ENCODE assay signal across 9 cellular contexts in genomic region chr22:30309981-30310672, GRCh38. TPM values are rescaled to one million over a fixed set of nuclear protein-coding genes. Genes with fewer than 3 reads are reported as not detected.
DNase-seq lines count a peak whose midpoint lies in the region; ATAC-seq and TF ChIP-seq lines count a peak whose summit lies in the region.
"Had no signal": no experiment of that assay in that cellular context is flagged by ENCODE, and none has a peak within 500 bp of the region (broad histone marks: within the 10 kb centered on the region; RNA-seq: fewer than 3 reads in every experiment).

No MANE protein-coding gene starts in this region.

- no peaks in the 10 kb centered on the region for H3K27me3 ChIP-seq in body of pancreas
- H3K27me3 ChIP-seq in muscle layer of duodenum (ENCODE audit: low read depth, low read length) = no peaks in the 10 kb centered on the region
- no peaks in the 10 kb centered on the region for H3K27me3 ChIP-seq in GM23338 (ENCODE audit: insufficient read depth)

- no peak overlapping the region for H3K4me2 ChIP-seq in GM23338

- no peak overlapping the region for H3K4me3 Mint-ChIP-seq in GM23338

- peak; percentile 88 for DNase-seq in Jurkat, Clone E6-1 (ENCODE audit: low read depth, low spot score)
- DNase-seq in body of pancreas = peak; percentile 66 to 87 (median 82)
- DNase-seq in NCI-H2227 (lab: John Stamatoyannopoulos, UW; ENCODE audit: unreplicated experiment) = no peak
- no peak for DNase-seq in GM23338 (ENCODE audit: low spot score)
- no peak for DNase-seq in posterior cingulate gyrus

- H2AFZ ChIP-seq in GM23338 = no peak overlapping the region

- peaks cover 3% of the 10 kb centered on the region for H4K20me1 ChIP-seq in GM23338 (replicated peaks; ENCODE audit: insufficient read depth)

- ATAC-seq in body of pancreas = peak; percentile 81
- ATAC-seq in GM23338 = no peak
- no peak for ATAC-seq in HG02981 (IDR thresholded peaks at IDR 0.05; ENCODE audit: unreplicated experiment)

- TF ChIP-seq CTCF in GM12873 (IDR thresholded peaks at IDR 0.05; ENCODE audit: insufficient read depth, low read depth, low read length, missing control alignments) = peak; percentile 10
- TF ChIP-seq CTCF in body of pancreas (IDR thresholded peaks at IDR 0.05) = no peak
- no peak for TF ChIP-seq CTCF in GM23338 (conservative IDR thresholded peaks at IDR 0.05; ENCODE audit: low read depth in 2 of 2)

- H3F3A ChIP-seq in GM23338 (replicated peaks; ENCODE audit: low read depth) = no peaks in the 10 kb centered on the region

- no peaks in the 10 kb centered on the region for H3K9me2 ChIP-seq in GM23338 (ENCODE audit: insufficient read depth)

- H3K4me1 ChIP-seq in body of pancreas (peaks cover 79% of the 10 kb centered on the region), muscle layer of duodenum (ENCODE audit: control insufficient read depth in 1 of 2, insufficient read depth in 2 of 2, low read length in 2 of 2) (peaks cover 47 to 79% of the 10 kb centered on the region in 2 donors), GM23338 (ENCODE audit: insufficient read depth) (peaks cover 4% of the 10 kb centered on the region; the same call in 1 of the 2 replicates)

- no peaks in the 10 kb centered on the region for H3K9me3 ChIP-seq in body of pancreas
- H3K9me3 ChIP-seq in muscle layer of duodenum (ENCODE audit: control insufficient read depth in 1 of 2, low read length in 2 of 2) = no peaks in the 10 kb centered on the region

- no peaks in the 10 kb centered on the region for H3K79me2 ChIP-seq in GM23338 (replicated peaks; ENCODE audit: insufficient read depth)

- H3K27me3 Mint-ChIP-seq in GM23338 (ENCODE audit: insufficient read depth, low read depth, poor library complexity) = peaks cover 3% of the 10 kb centered on the region

- H3K27ac ChIP-seq in body of pancreas (peak overlapping the region; percentile 83 to 96 (median 88)), muscle layer of duodenum (ENCODE audit: low read length) (peak overlapping the region; percentile 53), GM23338 (ENCODE audit: low read depth) (no peak overlapping the region)

- peak in 2 of 3 donors; percentile 43 to 66 for TF ChIP-seq POLR2A in body of pancreas (IDR thresholded peaks at IDR 0.05)

- peaks cover 11% of the 10 kb centered on the region for H3K4me1 Mint-ChIP-seq in GM23338

- no peaks in the 10 kb centered on the region for H3K9me3 Mint-ChIP-seq in GM23338

- peak overlapping the region; percentile 15; the same call in 1 of the 2 replicates for H3K4me3 ChIP-seq in Jurkat, Clone E6-1 (ENCODE audit: low read length)
- no peak overlapping the region for H3K4me3 ChIP-seq in body of pancreas
- no peak overlapping the region for H3K4me3 ChIP-seq in muscle layer of duodenum (ENCODE audit: low read depth in 1 of 2, low read length in 2 of 2)
- no peak overlapping the region for H3K4me3 ChIP-seq in GM23338

- intact Hi-C loops in body of pancreas (cut with DNase I) (no loop called here), posterior cingulate gyrus (cut with DNase I) (no loop called here)

- 30 to 35% methylated on average over 6 of the region's 6 CpGs for WGBS in body of pancreas, 2 donors

- H3K36me3 ChIP-seq in body of pancreas (replicated peaks in 1 of 2; ENCODE audit: insufficient read depth in 1 of 2, low read depth in 2 of 2) = no peaks in the 10 kb centered on the region
- peaks cover 0 to 4% of the 10 kb centered on the region in 2 donors for H3K36me3 ChIP-seq in muscle layer of duodenum (ENCODE audit: control insufficient read depth in 1 of 2, insufficient read depth in 2 of 2, low read length in 2 of 2)
- no peaks in the 10 kb centered on the region for H3K36me3 ChIP-seq in GM23338 (ENCODE audit: insufficient read depth)

- no peak overlapping the region for H3K27ac Mint-ChIP-seq in GM23338

- no peaks in the 10 kb centered on the region for H3K36me3 Mint-ChIP-seq in GM23338 (ENCODE audit: low read depth)

TF ChIP-seq in GM23338, 12 proteins besides CTCF, POLR2A, EP300 and RAD21 (continues in another document):
- TF ChIP-seq POLR2AphosphoS5 (IDR thresholded peaks at IDR 0.05; ENCODE audit: low read depth) (no peak), REST (IDR thresholded peaks at IDR 0.05; ENCODE audit: unreplicated experiment) (no peak), ETS1 (IDR thresholded peaks at IDR 0.05) (no peak), EZH2 (IDR thresholded peaks at IDR 0.05; ENCODE audit: low read depth, unreplicated experiment) (no peak), ZNF114 (CRISPR knock-in tag; IDR thresholded peaks at IDR 0.05) (no peak), STAT1 (IDR thresholded peaks at IDR 0.05; ENCODE audit: unreplicated experiment) (no peak), CREB1 (CRISPR knock-in tag; IDR thresholded peaks at IDR 0.05; ENCODE audit: low read depth) (no peak), JUNB (IDR thresholded peaks at IDR 0.05; ENCODE audit: unreplicated experiment) (no peak), EZH2phosphoT487 (IDR thresholded peaks at IDR 0.05; ENCODE audit: unreplicated experiment) (no peak), NANOG (IDR thresholded peaks at IDR 0.05; ENCODE audit: borderline replicate concordance) (no peak), ZNF331 (CRISPR knock-in tag; IDR thresholded peaks at IDR 0.05; ENCODE audit: low read depth) (no peak)

RNA-seq across cellular contexts. Expression of gene TBC1D10A, which starts 16.6 kb away (rescaled TPM):
- 24.0 TPM for polyA plus RNA-seq in Jurkat, Clone E6-1 (2012; ENCODE audit: insufficient read depth, insufficient read length)
- 10 to 100 TPM in 1 of 2 donors, 1 to 10 TPM in 1; 4.3 to 15.0 TPM for total RNA-seq in body of pancreas
- 6.0 and 8.8 TPM in 2 replicates for total RNA-seq in GM23338 (2014; rRNA removed; shearing (Covaris generic))
- polyA plus RNA-seq in GM23338 (2016; fragmentation: Nextera tagmentation; extraction: Ambion mirVana) = 3.3 and 4.2 TPM in 2 replicates

RNA-seq across cellular contexts. Expression of gene CASTOR1, which starts 20.8 kb away (rescaled TPM):
- polyA plus RNA-seq in Jurkat, Clone E6-1 (2012; ENCODE audit: insufficient read depth, insufficient read length) = 12.7 TPM
- total RNA-seq in body of pancreas = 10 to 100 TPM in 1 of 2 donors, 1 to 10 TPM in 1; 4.2 to 21.4 TPM
- 23.2 and 36.0 TPM in 2 replicates for total RNA-seq in GM23338 (2014; rRNA removed; shearing (Covaris generic))
- 11.3 and 22.0 TPM in 2 replicates for polyA plus RNA-seq in GM23338 (2016; fragmentation: Nextera tagmentation; extraction: Ambion mirVana)

RNA-seq across cellular contexts. Expression of gene OSM, which starts 43.5 kb away (rescaled TPM):
- not detected for polyA plus RNA-seq in Jurkat, Clone E6-1 (2012; ENCODE audit: insufficient read depth, insufficient read length)
- total RNA-seq in body of pancreas = not detected
- total RNA-seq in GM23338 (2014; rRNA removed; shearing (Covaris generic)) = not detected in 2 replicates
- polyA plus RNA-seq in GM23338 (2016; fragmentation: Nextera tagmentation; extraction: Ambion mirVana) = not detected in 2 replicates
- total RNA-seq: kidney epithelial cell had no signal

RNA-seq across cellular contexts. Expression of gene SF3A1, which starts 46.6 kb away (rescaled TPM):
- polyA plus RNA-seq in Jurkat, Clone E6-1 (2012; ENCODE audit: insufficient read depth, insufficient read length) = 198 TPM
- total RNA-seq in body of pancreas = 10 to 100 TPM; 30.6 to 77.1 TPM
- total RNA-seq in GM23338 (2014; rRNA removed; shearing (Covaris generic)) = 108 and 170 TPM in 2 replicates
- polyA plus RNA-seq in GM23338 (2016; fragmentation: Nextera tagmentation; extraction: Ambion mirVana) = 93.4 and 107 TPM in 2 replicates

RNA-seq across cellular contexts. Expression of gene CCDC157, which starts 46.7 kb away (rescaled TPM):
- 2.6 TPM for polyA plus RNA-seq in Jurkat, Clone E6-1 (2012; ENCODE audit: insufficient read depth, insufficient read length)
- 10 to 100 TPM in 1 of 2 donors, 1 to 10 TPM in 1; 3.1 to 10.5 TPM for total RNA-seq in body of pancreas
- 6.9 and 7.9 TPM in 2 replicates for total RNA-seq in GM23338 (2014; rRNA removed; shearing (Covaris generic))
- polyA plus RNA-seq in GM23338 (2016; fragmentation: Nextera tagmentation; extraction: Ambion mirVana) = 3.7 and 3.8 TPM in 2 replicates

Comparison
In these comparisons a context has a peak if more than half of its experiments do, and no peak if none do; other contexts are left out.
1. DNase-seq: peak in Jurkat, Clone E6-1 (single experiment) and body of pancreas (4 of 4); none in NCI-H2227 (single experiment), GM23338 (single experiment) and posterior cingulate gyrus (0 of 10).